21 cellular contexts compared by ENCODE assay signal in genomic region chr7:151451626-151452025, GRCh38. TPM values are rescaled to one million over a fixed set of nuclear protein-coding genes. Genes with fewer than 3 reads are reported as not detected.
DNase-seq lines count a peak whose midpoint lies in the region; ATAC-seq and TF ChIP-seq lines count a peak whose summit lies in the region.
"Had no signal": no experiment of that assay in that cellular context is flagged by ENCODE, and none has a peak within 500 bp of the region (broad histone marks: within the 10 kb centered on the region; RNA-seq: fewer than 3 reads in every experiment).

No MANE protein-coding gene starts in this region.

- H2BK5ac ChIP-seq in neuronal stem cell (ENCODE audit: low read length), result no peak overlapping the region

- H3K27me3 Mint-ChIP-seq in activated T-cell treated with anti-CD3 and anti-CD28 coated beads, Interleukin-2, amount 50 U/mL, for 24 hours, result no peaks in the 10 kb centered on the region
- H3K27me3 Mint-ChIP-seq in activated T-cell treated with anti-CD3 and anti-CD28 coated beads, Interleukin-2, amount 50 U/mL, for 4 hours (ENCODE audit: low read depth), result no peaks in the 10 kb centered on the region
- H3K27me3 Mint-ChIP-seq in natural killer cell treated with Interleukin-12 subunit alpha and Interleukin-12 subunit beta and Interleukin-15 and Interleukin-18, amount 100 ng/mL, for 72 hours, result peaks cover 9 to 21% of the 10 kb centered on the region in 2 donors
- H3K27me3 Mint-ChIP-seq in natural killer cell (ENCODE audit: low read depth in 2 of 2), result peaks cover 9 to 12% of the 10 kb centered on the region in 2 donors

- H3K4me1 Mint-ChIP-seq in activated T-cell treated with anti-CD3 and anti-CD28 coated beads, Interleukin-2, amount 50 U/mL, for 24 hours (ENCODE audit: low read depth), result peaks cover 5% of the 10 kb centered on the region
- peaks cover 3% of the 10 kb centered on the region for H3K4me1 Mint-ChIP-seq in activated T-cell treated with anti-CD3 and anti-CD28 coated beads, Interleukin-2, amount 50 U/mL, for 4 hours (ENCODE audit: low read depth)
- H3K4me1 Mint-ChIP-seq in natural killer cell treated with Interleukin-12 subunit alpha and Interleukin-12 subunit beta and Interleukin-15 and Interleukin-18, amount 100 ng/mL, for 72 hours (ENCODE audit: low read depth in 2 of 2), result peaks cover 0 to 3% of the 10 kb centered on the region in 2 donors
- H3K4me1 Mint-ChIP-seq in natural killer cell, result no peaks in the 10 kb centered on the region

- H3K36me3 Mint-ChIP-seq in activated T-cell treated with anti-CD3 and anti-CD28 coated beads, Interleukin-2, amount 50 U/mL, for 24 hours (ENCODE audit: low read depth), result no peaks in the 10 kb centered on the region
- H3K36me3 Mint-ChIP-seq in activated T-cell treated with anti-CD3 and anti-CD28 coated beads, Interleukin-2, amount 50 U/mL, for 4 hours (ENCODE audit: insufficient read depth), result no peaks in the 10 kb centered on the region
- H3K36me3 Mint-ChIP-seq in natural killer cell treated with Interleukin-12 subunit alpha and Interleukin-12 subunit beta and Interleukin-15 and Interleukin-18, amount 100 ng/mL, for 72 hours, result no peaks in the 10 kb centered on the region
- H3K36me3 Mint-ChIP-seq in natural killer cell, result no peaks in the 10 kb centered on the region
- H3K36me3 Mint-ChIP-seq: CD8-positive, alpha-beta T cell had no signal

- peak overlapping the region; percentile 85 for H3K14ac ChIP-seq in neuronal stem cell (ENCODE audit: low read length)

- H3K4me3 ChIP-seq in neuronal stem cell (ENCODE audit: low read length in 2 of 2), result no peak overlapping the region
- H3K4me3 ChIP-seq: BLaER1 had no signal

- peaks cover 0 to 11% of the 10 kb centered on the region in 2 donors for H3K4me1 ChIP-seq in neuronal stem cell (ENCODE audit: control insufficient read depth in 2 of 2, insufficient read depth in 1 of 2, low read depth in 1 of 2, low read length in 2 of 2)

- H3K9me3 Mint-ChIP-seq in activated T-cell treated with anti-CD3 and anti-CD28 coated beads, Interleukin-2, amount 50 U/mL, for 24 hours, result no peaks in the 10 kb centered on the region
- H3K9me3 Mint-ChIP-seq in activated T-cell treated with anti-CD3 and anti-CD28 coated beads, Interleukin-2, amount 50 U/mL, for 4 hours, result no peaks in the 10 kb centered on the region
- no peaks in the 10 kb centered on the region for H3K9me3 Mint-ChIP-seq in natural killer cell treated with Interleukin-12 subunit alpha and Interleukin-12 subunit beta and Interleukin-15 and Interleukin-18, amount 100 ng/mL, for 72 hours
- H3K9me3 Mint-ChIP-seq in natural killer cell, result no peaks in the 10 kb centered on the region
- H3K9me3 Mint-ChIP-seq: CD8-positive, alpha-beta T cell had no signal

- H3K4me2 ChIP-seq in neuronal stem cell (ENCODE audit: insufficient read depth, low read length, poor library complexity, severe bottlenecking), result no peak overlapping the region
- H3K4me2 ChIP-seq: BLaER1, KMS-11 had no signal

- intact Hi-C loops in natural killer cell (cut with micrococcal nuclease), result no loop called here

- peak overlapping the region; percentile 36 for H3K9ac ChIP-seq in neuronal stem cell (ENCODE audit: low read depth, low read length, poor library complexity)
- H3K9ac ChIP-seq: BLaER1, KMS-11 had no signal

- no peaks in the 10 kb centered on the region for H3K79me1 ChIP-seq in neuronal stem cell (ENCODE audit: low read depth, low read length)

- no peak overlapping the region for H2BK120ac ChIP-seq in neuronal stem cell (ENCODE audit: low read depth, low read length)

- no peak for TF ChIP-seq CTCF in natural killer cell (IDR thresholded peaks at IDR 0.05)

- H2AFZ ChIP-seq in neuronal stem cell (ENCODE audit: low read length), result no peak overlapping the region

- DNase-seq in activated T-cell treated with anti-CD3 and anti-CD28 coated beads, Interleukin-2, amount 50 U/mL, for 24 hours, result peak; percentile 24
- no peak for DNase-seq in activated T-cell treated with anti-CD3 and anti-CD28 coated beads, Interleukin-2, amount 50 U/mL, for 4 hours
- DNase-seq in natural killer cell treated with Interleukin-12 subunit alpha and Interleukin-12 subunit beta and Interleukin-15 and Interleukin-18, amount 100 ng/mL, for 72 hours (ENCODE audit: low spot score), result peak; percentile 55
- DNase-seq in natural killer cell (no peak), neuronal stem cell (ENCODE audit: low spot score) (no peak)
- no peak for DNase-seq in effector CD8-positive, alpha-beta T cell (lab: John Stamatoyannopoulos, UW)
- DNase-seq: Calu3; GF-D8; GOT3; MV-4-11; NCI-H1694 treated with DMSO at 0.1 percent for 48 hours; NCI-H2107; NCI-H510A; NCI-H748 treated with DMSO at 0.1 percent for 48 hours; NK-92 treated with Interleukin-12 subunit alpha and Interleukin-12 subunit beta, amount 100 ng/mL, for 24 hours; Right ventricle myocardium superior had no signal

- peak overlapping the region; percentile 62 for H3K23ac ChIP-seq in neuronal stem cell (ENCODE audit: low read depth, low read length, poor library complexity)

- peak overlapping the region; percentile 91 for H2BK12ac ChIP-seq in neuronal stem cell (ENCODE audit: low read length)

- no CpG with 5 or more reads among the region's 9 CpGs for WGBS in neuronal stem cell (ENCODE audit: extremely low coverage in 2 of 2, insufficient read length in 2 of 2, insufficient replicate concordance in 1 of 2), 2 donors

- no peak for ATAC-seq in activated T-cell treated with anti-CD3 and anti-CD28 coated beads, Interleukin-2, amount 50 U/mL, for 4 hours
- ATAC-seq in natural killer cell treated with Interleukin-12 subunit alpha and Interleukin-12 subunit beta and Interleukin-15 and Interleukin-18, amount 100 ng/mL, for 72 hours, result no peak
- no peak for ATAC-seq in natural killer cell
- ATAC-seq in GM18517 (IDR thresholded peaks at IDR 0.05; ENCODE audit: unreplicated experiment), result no peak
- no peak for ATAC-seq in GM18858 (IDR thresholded peaks at IDR 0.05; ENCODE audit: unreplicated experiment)
- ATAC-seq: CD8-positive, alpha-beta T cell had no signal

- H3K36me3 ChIP-seq in neuronal stem cell (replicated peaks in 1 of 2; ENCODE audit: control insufficient read depth in 2 of 2, insufficient read depth in 2 of 2, low read length in 2 of 2), result no peaks in the 10 kb centered on the region
- H3K36me3 ChIP-seq: BLaER1 had no signal

- H3K4me3 Mint-ChIP-seq in activated T-cell treated with anti-CD3 and anti-CD28 coated beads, Interleukin-2, amount 50 U/mL, for 24 hours, result no peak overlapping the region
- no peak overlapping the region for H3K4me3 Mint-ChIP-seq in activated T-cell treated with anti-CD3 and anti-CD28 coated beads, Interleukin-2, amount 50 U/mL, for 4 hours
- H3K4me3 Mint-ChIP-seq in natural killer cell treated with Interleukin-12 subunit alpha and Interleukin-12 subunit beta and Interleukin-15 and Interleukin-18, amount 100 ng/mL, for 72 hours, result no peak overlapping the region
- no peak overlapping the region for H3K4me3 Mint-ChIP-seq in natural killer cell
- H3K4me3 Mint-ChIP-seq: CD8-positive, alpha-beta T cell had no signal

- H3K27ac Mint-ChIP-seq in activated T-cell treated with anti-CD3 and anti-CD28 coated beads, Interleukin-2, amount 50 U/mL, for 24 hours, result no peak overlapping the region
- no peak overlapping the region for H3K27ac Mint-ChIP-seq in natural killer cell treated with Interleukin-12 subunit alpha and Interleukin-12 subunit beta and Interleukin-15 and Interleukin-18, amount 100 ng/mL, for 72 hours
- no peak overlapping the region for H3K27ac Mint-ChIP-seq in natural killer cell
- H3K27ac Mint-ChIP-seq: CD8-positive, alpha-beta T cell had no signal

- H2BK15ac ChIP-seq in neuronal stem cell (ENCODE audit: low read length), result peak overlapping the region; percentile 89

- H3K9me3 ChIP-seq in neuronal stem cell (replicated peaks in 1 of 2; ENCODE audit: control insufficient read depth in 2 of 2, insufficient read depth in 1 of 2, low read depth in 1 of 2, low read length in 2 of 2), result peaks cover 0 to 2% of the 10 kb centered on the region in 2 donors
- H3K9me3 ChIP-seq: BLaER1 had no signal

- H3K4ac ChIP-seq in neuronal stem cell (ENCODE audit: low read length), result peak overlapping the region; percentile 81

- H3K18ac ChIP-seq in neuronal stem cell (ENCODE audit: low read length), result peak overlapping the region; percentile 84

- H3K27me3 ChIP-seq in neuronal stem cell (ENCODE audit: control insufficient read depth in 3 of 3, insufficient read depth in 3 of 3, low read depth in 1 of 3, low read length in 3 of 3), result peaks cover 0 to 17% (median 8%) of the 10 kb centered on the region in 3 experiments
- H3K27me3 ChIP-seq: BLaER1 had no signal

- H4K8ac ChIP-seq in neuronal stem cell (ENCODE audit: low read depth, low read length), result no peak overlapping the region

- H4K91ac ChIP-seq in neuronal stem cell (ENCODE audit: low read depth, low read length, poor library complexity), result no peak overlapping the region

- peak overlapping the region; percentile 93 for H2AK5ac ChIP-seq in neuronal stem cell (ENCODE audit: low read depth, low read length)

- no peak overlapping the region for H3K27ac ChIP-seq in neuronal stem cell (replicated peaks; ENCODE audit: low read length)
- H3K27ac ChIP-seq: BLaER1, KMS-11 had no signal

RNA-seq across cellular contexts. Expression of gene CRYGN, which starts 11.7 kb away (rescaled TPM):
- not detected for total RNA-seq in activated T-cell treated with anti-CD3 and anti-CD28 coated beads, Interleukin-2, amount 50 U/mL, for 4 hours
- not detected for total RNA-seq in natural killer cell treated with Interleukin-12 subunit alpha and Interleukin-12 subunit beta and Interleukin-15 and Interleukin-18, amount 100 ng/mL, for 72 hours
- total RNA-seq in natural killer cell, result not detected
- 0.24 TPM for polyA plus RNA-seq in neuronal stem cell (2013, experiment 1 of 2)
- polyA plus RNA-seq in neuronal stem cell (2013, experiment 2 of 2), result 0.26 TPM
- total RNA-seq: Calu3; CD8-positive, alpha-beta T cell had no signal

RNA-seq across cellular contexts. Expression of gene WDR86, which starts 41.8 kb away (rescaled TPM):
- under 1 TPM; 0.27 to 0.46 (median 0.37) TPM for total RNA-seq in activated T-cell treated with anti-CD3 and anti-CD28 coated beads, Interleukin-2, amount 50 U/mL, for 4 hours
- total RNA-seq in natural killer cell treated with Interleukin-12 subunit alpha and Interleukin-12 subunit beta and Interleukin-15 and Interleukin-18, amount 100 ng/mL, for 72 hours, result not detected
- 1 to 10 TPM; 1.6 to 4.6 (median 2.1) TPM for total RNA-seq in natural killer cell
- 20.7 TPM for polyA plus RNA-seq in neuronal stem cell (2013, experiment 1 of 2)
- polyA plus RNA-seq in neuronal stem cell (2013, experiment 2 of 2), result 20.8 TPM
- total RNA-seq: Calu3 had no signal

Comparison
In these comparisons a context has a peak if more than half of its experiments do, and no peak if none do; other contexts are left out.
1. DNase-seq: peak in activated T-cell treated with anti-CD3 and anti-CD28 coated beads, Interleukin-2, amount 50 U/mL, for 24 hours (single experiment) and natural killer cell treated with Interleukin-12 subunit alpha and Interleukin-12 subunit beta and Interleukin-15 and Interleukin-18, amount 100 ng/mL, for 72 hours (single experiment); none in activated T-cell treated with anti-CD3 and anti-CD28 coated beads, Interleukin-2, amount 50 U/mL, for 4 hours (single experiment), natural killer cell (single experiment), neuronal stem cell (single experiment) and effector CD8-positive, alpha-beta T cell (single experiment).